8 cellular contexts compared by ENCODE assay signal in the genomic region with DNA sequence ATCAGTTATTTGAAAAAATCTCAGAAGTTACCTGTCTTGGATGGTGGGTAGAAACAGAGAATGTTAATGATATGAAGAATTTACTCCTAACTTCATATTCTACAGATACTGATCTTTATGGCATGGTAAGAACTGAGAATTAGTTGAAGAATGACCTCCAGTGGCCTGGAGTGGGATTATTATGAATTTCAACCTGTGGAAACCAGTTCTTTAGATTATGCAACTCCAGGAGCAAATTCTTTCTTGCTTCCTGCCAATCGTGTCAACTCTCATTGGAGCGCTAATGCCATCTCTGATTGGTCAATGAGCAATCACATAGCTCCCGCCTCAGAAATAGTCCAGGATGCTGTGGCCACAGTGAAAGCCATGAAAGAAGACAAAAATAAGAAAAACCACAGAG. TPM values are rescaled to one million over a fixed set of nuclear protein-coding genes. Genes with fewer than 3 reads are reported as not detected.
DNase-seq lines count a peak whose midpoint lies in the region; ATAC-seq and TF ChIP-seq lines count a peak whose summit lies in the region.

No MANE protein-coding gene starts in this region.

- H3K27ac ChIP-seq in heart left ventricle, result no peak overlapping the region
- H3K27ac ChIP-seq in right cardiac atrium (ENCODE audit: low read length), result no peak overlapping the region

- H3K4me1 ChIP-seq in heart left ventricle (peaks cover 0 to 16% (median 5%) of the 10 kb centered on the region in 12 donors), right cardiac atrium (ENCODE audit: control insufficient read depth, insufficient read depth, low read length) (peaks cover 2% of the 10 kb centered on the region)

- intact Hi-C loops in heart left ventricle (cut with DNase I), result loop anchor here in 2 of 10 donors (5.0 to 10.0 kb wide), 2 partner anchors 143 to 166 kb away; a partner anchor contains a TSS
- intact Hi-C loops in right cardiac atrium (cut with DNase I), result no loop called here

- H3K4me3 ChIP-seq in heart left ventricle (no peak overlapping the region), right cardiac atrium (ENCODE audit: low read length) (no peak overlapping the region)

- H3K27me3 ChIP-seq in heart left ventricle (no peaks in the 10 kb centered on the region), right cardiac atrium (ENCODE audit: control insufficient read depth, insufficient read depth) (no peaks in the 10 kb centered on the region)

- 40 to 58% (median 47%) methylated on average over 3 of the region's 3 CpGs for WGBS in heart left ventricle, 4 donors
- WGBS in right cardiac atrium, result 57% methylated on average over 3 of the region's 3 CpGs

- DNase-seq in heart left ventricle (no peak), right cardiac atrium (no peak), NCI-H226 (peak; percentile 78), dedifferentiated amniotic fluid mesenchymal stem cell (ENCODE audit: extremely low spot score) (peak; percentile 54), retina (peak; percentile 11), germinal center (ENCODE audit: low spot score) (no peak), SK-N-DZ (ENCODE audit: low spot score) (no peak), GDM1 (lab: John Stamatoyannopoulos, UW) (no peak)

- no peaks in the 10 kb centered on the region for H3K9me3 ChIP-seq in heart left ventricle
- no peaks in the 10 kb centered on the region for H3K9me3 ChIP-seq in right cardiac atrium (ENCODE audit: control insufficient read depth, low read length)

- TF ChIP-seq POLR2A in heart left ventricle (IDR thresholded peaks at IDR 0.05), result no peak

- H3K36me3 ChIP-seq in heart left ventricle, result peaks cover 0 to 2% (median 0%) of the 10 kb centered on the region in 9 donors

- ATAC-seq in heart left ventricle (peak in 2 of 4 donors; percentile 29 to 38), right cardiac atrium (no peak)

- peak in 7 of 12 donors; percentile 14 to 42 (median 31) for TF ChIP-seq CTCF in heart left ventricle (IDR thresholded peaks at IDR 0.05)

RNA-seq across cellular contexts. Expression of a gene that starts 40.6 kb away (rescaled TPM):
- 10 to 100 TPM; 15.2 to 50.0 (median 44.3) TPM for total RNA-seq in heart left ventricle
- polyA plus RNA-seq in heart left ventricle, result 10 to 100 TPM; 16.9 to 35.7 TPM
- total RNA-seq in right cardiac atrium, result 10 to 100 TPM; 38.0 to 48.7 (median 41.7) TPM
- polyA plus RNA-seq in right cardiac atrium, result 25.9 TPM
- 29.2 and 32.3 TPM in 2 replicates for polyA plus RNA-seq in SK-N-DZ (2014; cell fraction: cytosol; rRNA removed)
- polyA plus RNA-seq in SK-N-DZ (2014; cell fraction: nucleus; rRNA removed), result 9.5 and 15.8 TPM in 2 replicates

Comparison
In these comparisons a context has a peak if more than half of its experiments do, and no peak if none do; other contexts are left out.
1. DNase-seq: peak in NCI-H226 (single experiment), dedifferentiated amniotic fluid mesenchymal stem cell (single experiment) and retina (single experiment); none in heart left ventricle (0 of 5), right cardiac atrium (0 of 3), germinal center (single experiment), SK-N-DZ (single experiment) and GDM1 (single experiment).